In the genomic region with DNA sequence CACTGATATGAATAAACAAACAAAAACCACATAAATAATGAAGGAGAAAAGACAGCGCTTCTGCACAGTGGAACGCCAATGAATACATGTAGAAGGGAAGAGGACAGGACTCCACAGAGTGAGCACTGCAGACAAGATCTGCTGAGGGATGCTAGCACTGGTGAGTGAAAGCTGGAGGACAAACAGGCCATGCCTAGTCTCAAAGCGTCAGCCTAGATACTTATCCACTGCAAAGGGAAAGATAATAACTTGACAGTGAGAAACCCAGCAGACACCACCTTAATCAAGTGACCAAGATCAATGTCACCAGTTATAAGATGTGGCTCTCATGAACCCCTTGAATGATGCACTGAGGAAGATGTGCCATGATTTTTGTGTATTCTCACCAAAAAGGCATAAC, we compare ENCODE assay signal across 6 cellular contexts.
"Had no signal": no experiment of that assay in that cellular context is flagged by ENCODE, and none has a peak within 500 bp of the region (broad histone marks: within the 10 kb centered on the region; RNA-seq: fewer than 3 reads in every experiment).

No MANE protein-coding gene starts in this region.

- H3K4me3 ChIP-seq: K562 had no signal

- H3K27me3 Mint-ChIP-seq: IgD-negative memory B cell had no signal

- H3K27ac ChIP-seq: HL-60 had no signal

- H3K36me3 Mint-ChIP-seq: IgD-negative memory B cell had no signal

- DNase-seq: IMR-90, KBM-7 had no signal

- H3K4me3 Mint-ChIP-seq: IgD-negative memory B cell had no signal

- H3K9me3 Mint-ChIP-seq: IgD-negative memory B cell had no signal

- ATAC-seq: K562 had no signal

- FAIRE-seq: HTR-8/SVneo, K562 had no signal
